18 cellular contexts compared by ENCODE assay signal in the genomic region with DNA sequence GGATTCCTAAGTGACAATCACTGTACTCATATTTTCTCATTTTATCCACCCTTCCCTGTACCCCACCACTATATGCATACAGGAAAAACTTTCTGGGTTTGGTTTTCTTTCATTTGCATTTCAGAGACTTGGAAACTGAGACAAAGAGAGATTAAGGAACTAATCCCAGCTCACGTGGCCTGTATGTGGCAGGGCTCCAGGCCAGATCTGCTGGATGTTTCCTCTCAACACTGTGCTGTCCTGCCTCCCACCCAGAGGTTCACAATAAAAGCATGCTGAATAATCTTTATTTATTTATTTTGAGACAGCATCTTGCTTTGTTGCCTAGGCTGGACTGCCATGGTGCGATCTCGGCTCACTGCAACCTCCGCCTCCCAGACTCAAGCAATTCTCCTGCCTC.
"Had no signal": no experiment of that assay in that cellular context is flagged by ENCODE, and none has a peak within 500 bp of the region (broad histone marks: within the 10 kb centered on the region; RNA-seq: fewer than 3 reads in every experiment).

No MANE protein-coding gene starts in this region.

- H3K9me3 ChIP-seq: colonic mucosa, esophagus squamous epithelium, gastroesophageal sphincter, testis, tibial nerve had no signal

- H3K27me3 ChIP-seq: colonic mucosa, esophagus squamous epithelium, gastroesophageal sphincter, sigmoid colon, testis, tibial nerve had no signal

- DNase-seq: colonic mucosa; dermis blood vessel endothelial cell; esophagus squamous epithelium; foreskin fibroblast; glutamatergic neuron; mammary epithelial cell; naive thymus-derived CD8-positive, alpha-beta T cell; posterior cingulate gyrus; sigmoid colon; stimulated activated CD4-positive, alpha-beta T cell treated with anti-CD3 and anti-CD28 coated beads, Interleukin-2, amount 100 ng/mL, for 24 hours; stimulated activated CD4-positive, alpha-beta T cell treated with anti-CD3 and anti-CD28 coated beads, Interleukin-4, amount 100 ng/mL, for 4 hours; stimulated activated naive B cell treated with anti-CD40 and anti-IgM and Interleukin-4, amounts not matched to agents 10 μg/mL and 1 μg/mL and 100 μg/mL, for 72 hours; stimulated activated naive CD8-positive, alpha-beta T cell treated with anti-CD3 and anti-CD28 coated beads, Interleukin-15, amount 100 ng/mL, for 72 hours; testis had no signal

- H3K4me3 Mint-ChIP-seq: naive thymus-derived CD8-positive, alpha-beta T cell; stimulated activated naive B cell treated with anti-CD40 and anti-IgM and Interleukin-4, amounts not matched to agents 10 μg/mL and 1 μg/mL and 100 μg/mL, for 72 hours; stimulated activated naive CD8-positive, alpha-beta T cell treated with anti-CD3 and anti-CD28 coated beads, Interleukin-15, amount 100 ng/mL, for 72 hours had no signal

- H3K4me1 Mint-ChIP-seq: naive thymus-derived CD8-positive, alpha-beta T cell; stimulated activated naive B cell treated with anti-CD40 and anti-IgM and Interleukin-4, amounts not matched to agents 10 μg/mL and 1 μg/mL and 100 μg/mL, for 72 hours; stimulated activated naive CD8-positive, alpha-beta T cell treated with anti-CD3 and anti-CD28 coated beads, Interleukin-15, amount 100 ng/mL, for 72 hours had no signal

- H3K27ac Mint-ChIP-seq: naive thymus-derived CD8-positive, alpha-beta T cell; stimulated activated naive B cell treated with anti-CD40 and anti-IgM and Interleukin-4, amounts not matched to agents 10 μg/mL and 1 μg/mL and 100 μg/mL, for 72 hours; stimulated activated naive CD8-positive, alpha-beta T cell treated with anti-CD3 and anti-CD28 coated beads, Interleukin-15, amount 100 ng/mL, for 72 hours had no signal

- H3K9me3 Mint-ChIP-seq: stimulated activated naive CD8-positive, alpha-beta T cell treated with anti-CD3 and anti-CD28 coated beads, Interleukin-15, amount 100 ng/mL, for 72 hours had no signal

- H3K27ac ChIP-seq: colonic mucosa, esophagus squamous epithelium, gastroesophageal sphincter, sigmoid colon, skin epidermis, testis, tibial nerve had no signal

- H3K36me3 ChIP-seq: colonic mucosa had no signal

- H3K4me1 ChIP-seq: colonic mucosa, esophagus squamous epithelium, gastroesophageal sphincter, sigmoid colon, testis, tibial nerve had no signal

- ATAC-seq: gastroesophageal sphincter; left colon; naive thymus-derived CD8-positive, alpha-beta T cell; stimulated activated naive B cell treated with anti-CD40 and anti-IgM and Interleukin-4, amounts not matched to agents 10 μg/mL and 1 μg/mL and 100 μg/mL, for 72 hours; stimulated activated naive CD8-positive, alpha-beta T cell treated with anti-CD3 and anti-CD28 coated beads, Interleukin-15, amount 100 ng/mL, for 72 hours had no signal

- H3K4me3 ChIP-seq: colonic mucosa, esophagus squamous epithelium, gastroesophageal sphincter, sigmoid colon, skin epidermis, testis, tibial nerve had no signal

- H3K27me3 Mint-ChIP-seq: naive thymus-derived CD8-positive, alpha-beta T cell; stimulated activated naive B cell treated with anti-CD40 and anti-IgM and Interleukin-4, amounts not matched to agents 10 μg/mL and 1 μg/mL and 100 μg/mL, for 72 hours; stimulated activated naive CD8-positive, alpha-beta T cell treated with anti-CD3 and anti-CD28 coated beads, Interleukin-15, amount 100 ng/mL, for 72 hours had no signal
